Comparison of ENCODE assay signal across 8 cellular contexts in the genomic region with DNA sequence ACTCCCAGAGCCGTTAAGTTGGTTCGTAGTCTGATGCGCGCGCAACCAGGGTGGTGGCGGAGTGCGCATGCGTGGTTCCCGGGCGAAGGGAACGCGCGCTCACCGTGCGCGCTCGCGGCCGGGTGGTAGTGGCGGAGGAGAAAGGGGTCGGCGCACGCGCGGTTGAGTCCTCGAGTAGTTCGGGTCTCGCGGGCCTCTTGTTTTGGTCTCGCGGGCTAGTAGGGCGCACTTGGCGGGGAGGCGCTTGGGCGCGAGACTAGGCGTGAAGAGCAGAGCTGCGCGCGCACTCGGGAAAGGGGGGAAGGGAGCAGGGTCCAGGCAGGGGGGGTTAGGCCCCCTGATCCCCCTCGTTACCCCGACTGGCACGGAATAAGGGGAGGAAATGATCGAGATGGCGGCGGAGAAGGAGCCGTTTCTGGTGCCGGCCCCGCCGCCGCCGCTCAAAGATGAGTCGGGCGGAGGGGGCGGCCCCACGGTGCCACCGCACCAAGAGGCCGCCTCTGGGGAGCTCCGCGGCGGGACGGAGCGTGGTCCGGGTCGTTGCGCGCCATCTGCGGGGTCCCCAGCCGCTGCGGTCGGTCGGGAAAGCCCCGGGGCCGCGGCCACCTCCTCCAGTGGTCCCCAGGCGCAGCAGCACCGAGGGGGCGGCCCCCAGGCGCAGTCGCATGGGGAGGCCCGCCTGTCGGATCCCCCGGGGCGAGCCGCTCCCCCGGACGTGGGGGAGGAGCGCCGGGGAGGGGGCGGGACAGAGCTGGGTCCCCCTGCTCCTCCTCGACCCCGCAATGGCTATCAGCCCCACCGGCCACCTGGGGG. TPM values are rescaled to one million over a fixed set of nuclear protein-coding genes. Genes with fewer than 3 reads are reported as not detected.
DNase-seq lines count a peak whose midpoint lies in the region; TF ChIP-seq lines count a peak whose summit lies in the region.

A gene with protein sequence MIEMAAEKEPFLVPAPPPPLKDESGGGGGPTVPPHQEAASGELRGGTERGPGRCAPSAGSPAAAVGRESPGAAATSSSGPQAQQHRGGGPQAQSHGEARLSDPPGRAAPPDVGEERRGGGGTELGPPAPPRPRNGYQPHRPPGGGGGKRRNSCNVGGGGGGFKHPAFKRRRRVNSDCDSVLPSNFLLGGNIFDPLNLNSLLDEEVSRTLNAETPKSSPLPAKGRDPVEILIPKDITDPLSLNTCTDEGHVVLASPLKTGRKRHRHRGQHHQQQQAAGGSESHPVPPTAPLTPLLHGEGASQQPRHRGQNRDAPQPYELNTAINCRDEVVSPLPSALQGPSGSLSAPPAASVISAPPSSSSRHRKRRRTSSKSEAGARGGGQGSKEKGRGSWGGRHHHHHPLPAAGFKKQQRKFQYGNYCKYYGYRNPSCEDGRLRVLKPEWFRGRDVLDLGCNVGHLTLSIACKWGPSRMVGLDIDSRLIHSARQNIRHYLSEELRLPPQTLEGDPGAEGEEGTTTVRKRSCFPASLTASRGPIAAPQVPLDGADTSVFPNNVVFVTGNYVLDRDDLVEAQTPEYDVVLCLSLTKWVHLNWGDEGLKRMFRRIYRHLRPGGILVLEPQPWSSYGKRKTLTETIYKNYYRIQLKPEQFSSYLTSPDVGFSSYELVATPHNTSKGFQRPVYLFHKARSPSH (plus strand): TSS at position 195 of the 813 bp plus-strand sequence. CDS start 188 bp downstream, at position 383.

- peaks cover 40% of the 10 kb centered on the region for H3K36me3 Mint-ChIP-seq in activated naive CD4-positive, alpha-beta T cell treated with anti-CD3 and anti-CD28 coated beads for 36 hours (ENCODE audit: low read depth)

- H2BK15ac ChIP-seq in neuronal stem cell (ENCODE audit: low read length), result peak within 1 kb of the TSS; percentile 90

- no peaks in the 10 kb centered on the region for H3K9me3 Mint-ChIP-seq in activated naive CD4-positive, alpha-beta T cell treated with anti-CD3 and anti-CD28 coated beads for 36 hours

- H2BK12ac ChIP-seq in neuronal stem cell (ENCODE audit: low read length), result no peak within 1 kb of the TSS

- H3K4me1 ChIP-seq in SK-N-SH (ENCODE audit: control insufficient read depth in 1 of 2, insufficient read depth in 2 of 2, low read depth in 1 of 2, low read length in 1 of 2) (peaks cover 23 to 43% of the 10 kb centered on the region in 2 experiments; a peak in 3 of 4 replicates), neuronal stem cell (ENCODE audit: control insufficient read depth in 2 of 2, insufficient read depth in 1 of 2, low read depth in 1 of 2, low read length in 2 of 2) (peaks cover 23 to 24% of the 10 kb centered on the region in 2 donors)

- POLR2A ChIA-PET in HEK293T (lab: Yijun Ruan, JAX) (interaction anchor here (0.6 to 3.6 kb wide), 30 partner anchors 8 to 1860 kb away, joined by 3 to 43 read pairs (median 4); partner anchors contain the start of genes LAMTOR4, TRIM4 and TSC22D4), SK-N-SH (lab: Yijun Ruan, JAX) (interaction anchor here (0.6 to 3.3 kb wide), 20 partner anchors 10 to 1606 kb away, joined by 3 to 12 read pairs (median 4); partner anchors contain the start of genes ACTL6B, AP4M1, COPS6 and MCM7)

- H2BK5ac ChIP-seq in neuronal stem cell (ENCODE audit: low read length), result peak within 1 kb of the TSS; percentile 96

- peaks cover 5% of the 10 kb centered on the region for H3K27me3 Mint-ChIP-seq in activated naive CD4-positive, alpha-beta T cell treated with anti-CD3 and anti-CD28 coated beads for 36 hours (ENCODE audit: low read depth)

- peak within 1 kb of the TSS; percentile 98 for H3K4ac ChIP-seq in neuronal stem cell (ENCODE audit: low read length)

- H2AK5ac ChIP-seq in neuronal stem cell (ENCODE audit: low read depth, low read length), result peak within 1 kb of the TSS; percentile 100

- H3F3A ChIP-seq in SK-N-SH (replicated peaks; ENCODE audit: insufficient read depth), result peaks cover 22% of the 10 kb centered on the region

- H2BK120ac ChIP-seq in neuronal stem cell (ENCODE audit: low read depth, low read length), result peak within 1 kb of the TSS; percentile 98

- peak within 1 kb of the TSS; percentile 99 for H3K27ac Mint-ChIP-seq in activated naive CD4-positive, alpha-beta T cell treated with anti-CD3 and anti-CD28 coated beads for 36 hours

- H3K9me2 ChIP-seq in SK-N-SH, result no peaks in the 10 kb centered on the region

- TF ChIP-seq CTCF in SK-N-SH (IDR thresholded peaks at IDR 0.05), result no peak

- intact Hi-C loops in activated naive CD4-positive, alpha-beta T cell treated with anti-CD3 and anti-CD28 coated beads for 36 hours (cut with micrococcal nuclease), result loop anchor here (1.0 to 5.0 kb wide), 18 partner anchors 34 to 1288 kb away; partner anchors contain the start of genes AGFG2, AP4M1, BUD31 and CNPY4

- H3K18ac ChIP-seq in neuronal stem cell (ENCODE audit: low read length), result peak within 1 kb of the TSS; percentile 100

- H2AFZ ChIP-seq in SK-N-SH (ENCODE audit: low read depth) (no peak within 1 kb of the TSS), neuronal stem cell (ENCODE audit: low read length) (peak within 1 kb of the TSS; percentile 94)

- no peak for TF ChIP-seq RAD21 in SK-N-SH (IDR thresholded peaks at IDR 0.05; ENCODE audit: low read length)

- H3K27me3 ChIP-seq in SK-N-SH (ENCODE audit: insufficient read depth) (no peaks in the 10 kb centered on the region), neuronal stem cell (ENCODE audit: control insufficient read depth in 3 of 3, insufficient read depth in 3 of 3, low read depth in 1 of 3, low read length in 3 of 3) (peaks cover 0 to 2% (median 0%) of the 10 kb centered on the region in 3 experiments)

- H3K9me3 ChIP-seq in SK-N-SH, result no peaks in the 10 kb centered on the region
- peaks cover 4% of the 10 kb centered on the region in 2 donors for H3K9me3 ChIP-seq in neuronal stem cell (replicated peaks in 1 of 2; ENCODE audit: control insufficient read depth in 2 of 2, insufficient read depth in 1 of 2, low read depth in 1 of 2, low read length in 2 of 2)

- CTCF ChIA-PET in HEK293T (lab: Yijun Ruan, JAX), result interaction anchor here (0.7 to 1.9 kb wide), 2 partner anchors 13 to 23 kb away, joined by 3 to 8 read pairs; no protein-coding TSS in a partner anchor
- CTCF ChIA-PET in SK-N-SH (lab: Yijun Ruan, JAX), result interaction anchor here (0.7 to 3.2 kb wide), 11 partner anchors 21 to 402 kb away, joined by 3 to 23 read pairs (median 3); partner anchors contain the start of genes NYAP1 and POP7
- CTCF ChIA-PET in activated naive CD4-positive, alpha-beta T cell treated with anti-CD3 and anti-CD28 coated beads for 36 hours (lab: Charles Lee), result interaction anchor here (1.0 to 1.1 kb wide), 3 partner anchors 14 to 262 kb away, joined by 3 read pairs; no protein-coding TSS in a partner anchor

- H3K36me3 ChIP-seq in SK-N-SH (replicated peaks in 1 of 2; ENCODE audit: control insufficient read depth in 1 of 2, insufficient read depth in 2 of 2, low read length in 1 of 2) (peaks cover 36 to 39% of the 10 kb centered on the region in 2 experiments), neuronal stem cell (replicated peaks in 1 of 2; ENCODE audit: control insufficient read depth in 2 of 2, insufficient read depth in 2 of 2, low read length in 2 of 2) (peaks cover 27 to 45% of the 10 kb centered on the region in 2 donors)

- H3K4me2 ChIP-seq in SK-N-SH (peak within 1 kb of the TSS; percentile 97), neuronal stem cell (ENCODE audit: insufficient read depth, low read length, poor library complexity, severe bottlenecking) (peak within 1 kb of the TSS; percentile 95)

- H3K4me3 ChIP-seq in SK-N-SH (ENCODE audit: low read depth in 2 of 2, low read length in 1 of 2) (peak within 1 kb of the TSS; percentile 78 to 95), neuronal stem cell (ENCODE audit: low read length in 2 of 2) (peak within 1 kb of the TSS; percentile 68 to 92)

- H4K20me1 ChIP-seq in SK-N-SH (ENCODE audit: insufficient read depth), result peaks cover 13% of the 10 kb centered on the region

- peak within 1 kb of the TSS; percentile 77 for H4K91ac ChIP-seq in neuronal stem cell (ENCODE audit: low read depth, low read length, poor library complexity)

- WGBS in SK-N-SH (ENCODE audit: low lambda C conversion rate), result 2% methylated on average over 47 of the region's 94 CpGs
- no CpG with 5 or more reads among the region's 94 CpGs for WGBS in neuronal stem cell (ENCODE audit: extremely low coverage in 2 of 2, insufficient read length in 2 of 2, insufficient replicate concordance in 1 of 2), 2 donors

- peak within 1 kb of the TSS; percentile 100 for H3K23ac ChIP-seq in neuronal stem cell (ENCODE audit: low read depth, low read length, poor library complexity)

- DNase-seq in GDM1 (lab: John Stamatoyannopoulos, UW) (peak; percentile 87), HEK293T (ENCODE audit: extremely low spot score) (peak; percentile 93), NCI-H1048 (lab: John Stamatoyannopoulos, UW) (peak; percentile 93), SK-N-SH (peak; percentile 99), foreskin melanocyte (peak; percentile 90), neuronal stem cell (ENCODE audit: low spot score) (peak; percentile 97), stromal cell of bone marrow (ENCODE audit: low read depth) (peak; percentile 92)
- peak; percentile 93 for DNase-seq in activated naive CD4-positive, alpha-beta T cell treated with anti-CD3 and anti-CD28 coated beads for 36 hours

- peak within 1 kb of the TSS; percentile 99 for H3K14ac ChIP-seq in neuronal stem cell (ENCODE audit: low read length)

- H3K27ac ChIP-seq in SK-N-SH (ENCODE audit: low read depth in 2 of 2, low read length in 1 of 2) (peak within 1 kb of the TSS; percentile 99 to 100), neuronal stem cell (replicated peaks; ENCODE audit: low read length) (peak within 1 kb of the TSS; percentile 100)

- peak within 1 kb of the TSS; percentile 94 for H4K8ac ChIP-seq in neuronal stem cell (ENCODE audit: low read depth, low read length)

- peaks cover 11% of the 10 kb centered on the region for H3K79me1 ChIP-seq in neuronal stem cell (ENCODE audit: low read depth, low read length)

- peaks cover 52% of the 10 kb centered on the region for H3K79me2 ChIP-seq in SK-N-SH (ENCODE audit: insufficient read depth)

- peak within 1 kb of the TSS; percentile 93 for H3K4me3 Mint-ChIP-seq in activated naive CD4-positive, alpha-beta T cell treated with anti-CD3 and anti-CD28 coated beads for 36 hours

- TF ChIP-seq EP300 in SK-N-SH (IDR thresholded peaks at IDR 0.05; ENCODE audit: borderline replicate concordance in 1 of 2, low read depth in 1 of 2, low read length in 1 of 2), result peak in 1 of 2 experiments; percentile 13; a peak in 1 of 4 replicates

- H3K4me1 Mint-ChIP-seq in activated naive CD4-positive, alpha-beta T cell treated with anti-CD3 and anti-CD28 coated beads for 36 hours (ENCODE audit: low read depth), result peaks cover 54% of the 10 kb centered on the region

- H3K9ac ChIP-seq in SK-N-SH, result peak within 1 kb of the TSS; percentile 99
- peak within 1 kb of the TSS; percentile 95 for H3K9ac ChIP-seq in neuronal stem cell (ENCODE audit: low read depth, low read length, poor library complexity)

TF ChIP-seq in HEK293T, 16 proteins besides CTCF, POLR2A, EP300 and RAD21 (continues in another document):
- no peak for TF ChIP-seq FOXA1 (IDR thresholded peaks at IDR 0.05)

RNA-seq across cellular contexts. Expression of the gene that starts here (rescaled TPM):
- 16.7 and 20.2 TPM in 2 replicates for polyA plus RNA-seq in SK-N-SH (2012; rRNA removed)
- 13.7 and 17.2 TPM in 2 replicates for polyA plus RNA-seq in SK-N-SH (2012; cell fraction: cytosol; rRNA removed)
- 45.2 and 52.4 TPM in 2 replicates for polyA plus RNA-seq in SK-N-SH (2012; cell fraction: nucleus; rRNA removed)
- total RNA-seq in activated naive CD4-positive, alpha-beta T cell treated with anti-CD3 and anti-CD28 coated beads for 36 hours, result 10 to 100 TPM; 39.3 to 39.7 TPM
- polyA plus RNA-seq in neuronal stem cell (2013, experiment 1 of 2), result 17.9 TPM
- polyA plus RNA-seq in neuronal stem cell (2013, experiment 2 of 2), result 17.2 TPM

Comparison
In these comparisons a context has a peak if more than half of its experiments do, and no peak if none do; other contexts are left out.
1. Peak in every context shown above with its lines: DNase-seq, H3K4me3 ChIP-seq and H3K27ac ChIP-seq.